In the genomic region with DNA sequence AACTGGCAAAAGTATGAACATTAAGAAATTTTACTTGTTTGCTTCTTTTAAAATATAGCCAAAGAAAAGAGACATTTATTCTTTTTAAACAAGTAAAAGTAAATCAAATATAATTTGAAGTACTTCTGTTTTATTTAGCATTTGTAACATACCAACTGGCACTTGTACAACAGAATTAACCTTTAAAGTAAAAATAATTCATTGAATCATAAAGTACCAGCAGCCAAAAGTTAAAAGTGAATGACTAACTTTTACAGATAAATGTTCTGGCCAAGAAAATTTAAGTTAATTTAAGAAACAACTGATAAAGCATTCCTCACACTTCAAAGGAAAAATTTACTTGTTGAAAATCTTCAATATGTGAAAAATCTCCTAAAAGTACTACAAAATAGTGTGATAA, we compare ENCODE assay signal across 14 cellular contexts.
"Had no signal": no experiment of that assay in that cellular context is flagged by ENCODE, and none has a peak within 500 bp of the region (broad histone marks: within the 10 kb centered on the region; RNA-seq: fewer than 3 reads in every experiment).

No MANE protein-coding gene starts in this region.

- H3K4me2 ChIP-seq: hepatocyte had no signal

- H3K79me2 ChIP-seq: hepatocyte had no signal

- H3K9me3 Mint-ChIP-seq: naive thymus-derived CD8-positive, alpha-beta T cell; stimulated activated naive CD8-positive, alpha-beta T cell treated with anti-CD3 and anti-CD28 coated beads, Interleukin-15, Interleukin-2, amounts not matched to agents 100 ng/mL and 50 ng/mL, for 24 hours had no signal

- ATAC-seq: activated CD8-positive, alpha-beta T cell treated with anti-CD3 and anti-CD28 coated beads, Interleukin-2, amount 10 ng/mL, durations not matched to agents 7 days and 5 days; naive thymus-derived CD8-positive, alpha-beta T cell; right lobe of liver had no signal

- H2AFZ ChIP-seq: hepatocyte had no signal

- H3K27me3 Mint-ChIP-seq: naive thymus-derived CD8-positive, alpha-beta T cell; stimulated activated naive CD8-positive, alpha-beta T cell treated with anti-CD3 and anti-CD28 coated beads, Interleukin-15, Interleukin-2, amounts not matched to agents 100 ng/mL and 50 ng/mL, for 24 hours had no signal

- H3K27ac Mint-ChIP-seq: activated CD8-positive, alpha-beta T cell treated with anti-CD3 and anti-CD28 coated beads, Interleukin-2, amount 10 ng/mL, durations not matched to agents 7 days and 5 days; naive thymus-derived CD8-positive, alpha-beta T cell; stimulated activated naive CD8-positive, alpha-beta T cell treated with anti-CD3 and anti-CD28 coated beads, Interleukin-15, Interleukin-2, amounts not matched to agents 100 ng/mL and 50 ng/mL, for 24 hours had no signal

- H3K4me1 ChIP-seq: lower lobe of right lung, prostate gland, right lobe of liver, testis had no signal

- H3K4me3 ChIP-seq: coronary artery, hepatocyte, lower lobe of right lung, prostate gland, right lobe of liver, testis had no signal

- H3K27ac ChIP-seq: hepatocyte, lower lobe of right lung, prostate gland, right lobe of liver, testis had no signal

- H3K9me3 ChIP-seq: lower lobe of right lung, prostate gland, right lobe of liver, testis had no signal

- H3K36me3 ChIP-seq: prostate gland had no signal

- H3K4me3 Mint-ChIP-seq: activated CD8-positive, alpha-beta T cell treated with anti-CD3 and anti-CD28 coated beads, Interleukin-2, amount 10 ng/mL, durations not matched to agents 7 days and 5 days; naive thymus-derived CD8-positive, alpha-beta T cell; stimulated activated naive CD8-positive, alpha-beta T cell treated with anti-CD3 and anti-CD28 coated beads, Interleukin-15, Interleukin-2, amounts not matched to agents 100 ng/mL and 50 ng/mL, for 24 hours had no signal

- H3K27me3 ChIP-seq: hepatocyte, right lobe of liver, testis had no signal

- DNase-seq: activated CD4-positive, alpha-beta T cell treated with anti-CD3 and anti-CD28 coated beads for 48 hours; activated CD8-positive, alpha-beta memory T cell treated with anti-CD3 and anti-CD28 coated beads, Interleukin-2, amount 50 U/mL, for 48 hours; activated CD8-positive, alpha-beta T cell treated with anti-CD3 and anti-CD28 coated beads, Interleukin-2, amount 10 ng/mL, durations not matched to agents 7 days and 5 days; effector CD8-positive, alpha-beta T cell; lower lobe of right lung; naive thymus-derived CD8-positive, alpha-beta T cell; right lobe of liver; stimulated activated CD4-positive, alpha-beta T cell treated with anti-CD3 and anti-CD28 coated beads, Interleukin-4, amount 100 ng/mL, for 24 hours; T-helper 1 cell; testis had no signal
